8 cellular contexts compared by ENCODE assay signal in genomic region chr2:7825591-7826312, GRCh38.
DNase-seq lines count a peak whose midpoint lies in the region; ATAC-seq, FAIRE-seq and TF ChIP-seq lines count a peak whose summit lies in the region.

No MANE protein-coding gene starts in this region.

- no peak for FAIRE-seq in astrocyte (lab: Jason Lieb, UNC)

- no peaks in the 10 kb centered on the region for H3K27me3 Mint-ChIP-seq in astrocyte (ENCODE audit: low read depth, unreplicated experiment)

- no peak overlapping the region for H3K4me3 ChIP-seq in astrocyte (ENCODE audit: insufficient read depth, low read depth, low read length)

- no peaks in the 10 kb centered on the region for H3K9me3 ChIP-seq in astrocyte (ENCODE audit: insufficient read depth, low read depth, low read length)

- H2AFZ ChIP-seq in astrocyte (ENCODE audit: low read depth, low read length): no peak overlapping the region

- H3K27me3 ChIP-seq in astrocyte (ENCODE audit: insufficient read depth, low read length): no peaks in the 10 kb centered on the region

- no peaks in the 10 kb centered on the region for H3K36me3 Mint-ChIP-seq in astrocyte (ENCODE audit: low read depth, unreplicated experiment)

- H3K36me3 ChIP-seq in astrocyte (ENCODE audit: insufficient read depth, low read length): no peaks in the 10 kb centered on the region

- peak overlapping the region; percentile 25 for H3K9ac ChIP-seq in astrocyte (ENCODE audit: low read length)

- DNase-seq in astrocyte (ENCODE audit: low read depth) (peak; percentile 97), ureter (ENCODE audit: low spot score) (no peak), D341Med (ENCODE audit: low spot score) (no peak), dedifferentiated amniotic fluid mesenchymal stem cell (ENCODE audit: extremely low spot score) (no peak)
- peak; percentile 81 for DNase-seq in stimulated activated CD4-positive, alpha-beta T cell treated with anti-CD3 and anti-CD28 coated beads, Interleukin-1b, Interleukin-23, amount 100 ng/mL, for 48 hours
- DNase-seq in activated CD8-positive, alpha-beta memory T cell treated with anti-CD3 and anti-CD28 coated beads, Interleukin-2, amount 50 U/mL, for 48 hours: no peak

- H3K4me3 Mint-ChIP-seq in astrocyte (ENCODE audit: unreplicated experiment): no peak overlapping the region

- H3K9me3 Mint-ChIP-seq in astrocyte (ENCODE audit: unreplicated experiment): peaks cover 1% of the 10 kb centered on the region

- ATAC-seq in GM19452 (IDR thresholded peaks at IDR 0.05; ENCODE audit: unreplicated experiment): peak; percentile 58
- ATAC-seq in HG03280 (IDR thresholded peaks at IDR 0.05; ENCODE audit: unreplicated experiment): peak; percentile 95

- peaks cover 10% of the 10 kb centered on the region for H3K4me1 Mint-ChIP-seq in astrocyte (ENCODE audit: low read depth, unreplicated experiment)

- peaks cover 11% of the 10 kb centered on the region for H3K4me1 ChIP-seq in astrocyte (ENCODE audit: insufficient read depth, low read length)

- peak overlapping the region; percentile 74 for H3K27ac ChIP-seq in astrocyte (ENCODE audit: low read depth, low read length)

- peak overlapping the region; percentile 31 for H3K4me2 ChIP-seq in astrocyte (ENCODE audit: low read length)

- no peaks in the 10 kb centered on the region for H3K79me2 ChIP-seq in astrocyte (ENCODE audit: insufficient read depth, low read length)

- TF ChIP-seq CTCF in astrocyte (IDR thresholded peaks at IDR 0.05; ENCODE audit: insufficient read depth, low read depth, low read length): no peak

- no peaks in the 10 kb centered on the region for H4K20me1 ChIP-seq in astrocyte (ENCODE audit: insufficient read depth, low read length)

- H3K27ac Mint-ChIP-seq in astrocyte (ENCODE audit: unreplicated experiment): peak overlapping the region; percentile 83

Comparison
In these comparisons a context has a peak if more than half of its experiments do, and no peak if none do; other contexts are left out.
1. DNase-seq: peak in astrocyte (single experiment) and stimulated activated CD4-positive, alpha-beta T cell treated with anti-CD3 and anti-CD28 coated beads, Interleukin-1b, Interleukin-23, amount 100 ng/mL, for 48 hours (single experiment); none in ureter (single experiment), activated CD8-positive, alpha-beta memory T cell treated with anti-CD3 and anti-CD28 coated beads, Interleukin-2, amount 50 U/mL, for 48 hours (single experiment), D341Med (single experiment) and dedifferentiated amniotic fluid mesenchymal stem cell (single experiment).